In genomic region chr22:43185860-43186261, GRCh38 we compare ENCODE assay signal across 1 cellular context.
TF ChIP-seq lines count a peak whose summit lies in the region.

No MANE protein-coding gene starts in this region.

TF ChIP-seq in HEK293, 187 proteins besides CTCF, POLR2A, EP300 and RAD21 (continued from another document):
- TF ChIP-seq, protein P1, sequence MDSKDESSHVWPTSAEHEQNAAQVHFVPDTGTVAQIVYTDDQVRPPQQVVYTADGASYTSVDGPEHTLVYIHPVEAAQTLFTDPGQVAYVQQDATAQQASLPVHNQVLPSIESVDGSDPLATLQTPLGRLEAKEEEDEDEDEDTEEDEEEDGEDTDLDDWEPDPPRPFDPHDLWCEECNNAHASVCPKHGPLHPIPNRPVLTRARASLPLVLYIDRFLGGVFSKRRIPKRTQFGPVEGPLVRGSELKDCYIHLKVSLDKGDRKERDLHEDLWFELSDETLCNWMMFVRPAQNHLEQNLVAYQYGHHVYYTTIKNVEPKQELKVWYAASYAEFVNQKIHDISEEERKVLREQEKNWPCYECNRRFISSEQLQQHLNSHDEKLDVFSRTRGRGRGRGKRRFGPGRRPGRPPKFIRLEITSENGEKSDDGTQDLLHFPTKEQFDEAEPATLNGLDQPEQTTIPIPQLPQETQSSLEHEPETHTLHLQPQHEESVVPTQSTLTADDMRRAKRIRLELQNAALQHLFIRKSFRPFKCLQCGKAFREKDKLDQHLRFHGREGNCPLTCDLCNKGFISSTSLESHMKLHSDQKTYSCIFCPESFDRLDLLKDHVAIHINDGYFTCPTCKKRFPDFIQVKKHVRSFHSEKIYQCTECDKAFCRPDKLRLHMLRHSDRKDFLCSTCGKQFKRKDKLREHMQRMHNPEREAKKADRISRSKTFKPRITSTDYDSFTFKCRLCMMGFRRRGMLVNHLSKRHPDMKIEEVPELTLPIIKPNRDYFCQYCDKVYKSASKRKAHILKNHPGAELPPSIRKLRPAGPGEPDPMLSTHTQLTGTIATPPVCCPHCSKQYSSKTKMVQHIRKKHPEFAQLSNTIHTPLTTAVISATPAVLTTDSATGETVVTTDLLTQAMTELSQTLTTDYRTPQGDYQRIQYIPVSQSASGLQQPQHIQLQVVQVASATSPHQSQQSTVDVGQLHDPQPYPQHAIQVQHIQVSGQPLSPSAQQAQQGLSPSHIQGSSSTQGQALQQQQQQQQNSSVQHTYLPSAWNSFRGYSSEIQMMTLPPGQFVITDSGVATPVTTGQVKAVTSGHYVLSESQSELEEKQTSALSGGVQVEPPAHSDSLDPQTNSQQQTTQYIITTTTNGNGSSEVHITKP (tag by site-specific recombination; IDR thresholded peaks at IDR 0.05): peak; percentile 74
- TF ChIP-seq, protein P2, sequence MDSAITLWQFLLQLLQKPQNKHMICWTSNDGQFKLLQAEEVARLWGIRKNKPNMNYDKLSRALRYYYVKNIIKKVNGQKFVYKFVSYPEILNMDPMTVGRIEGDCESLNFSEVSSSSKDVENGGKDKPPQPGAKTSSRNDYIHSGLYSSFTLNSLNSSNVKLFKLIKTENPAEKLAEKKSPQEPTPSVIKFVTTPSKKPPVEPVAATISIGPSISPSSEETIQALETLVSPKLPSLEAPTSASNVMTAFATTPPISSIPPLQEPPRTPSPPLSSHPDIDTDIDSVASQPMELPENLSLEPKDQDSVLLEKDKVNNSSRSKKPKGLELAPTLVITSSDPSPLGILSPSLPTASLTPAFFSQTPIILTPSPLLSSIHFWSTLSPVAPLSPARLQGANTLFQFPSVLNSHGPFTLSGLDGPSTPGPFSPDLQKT (IDR thresholded peaks at IDR 0.05; ENCODE audit: borderline replicate concordance, low read depth, low read length): no peak
- no peak for TF ChIP-seq SETDB1 (IDR thresholded peaks at IDR 0.05; ENCODE audit: insufficient read length, low read length)
- TF ChIP-seq FEZF1 (tag by site-specific recombination; IDR thresholded peaks at IDR 0.05): no peak
- no peak for TF ChIP-seq ZNF792 (tag by site-specific recombination; IDR thresholded peaks at IDR 0.05)
- TF ChIP-seq HOXA7 (CRISPR knock-in tag; IDR thresholded peaks at IDR 0.05; ENCODE audit: borderline replicate concordance): no peak
- TF ChIP-seq ZNF157 (tag by site-specific recombination; IDR thresholded peaks at IDR 0.05): no peak
- no peak for TF ChIP-seq ZFP41 (tag by site-specific recombination; IDR thresholded peaks at IDR 0.05; ENCODE audit: borderline replicate concordance)
